In genomic region chr10:118870467-118871243, GRCh38 we compare ENCODE assay signal across 10 cellular contexts.
DNase-seq lines count a peak whose midpoint lies in the region; TF ChIP-seq lines count a peak whose summit lies in the region.
"Had no signal": no experiment of that assay in that cellular context is flagged by ENCODE, and none has a peak within 500 bp of the region (broad histone marks: within the 10 kb centered on the region; RNA-seq: fewer than 3 reads in every experiment).

No MANE protein-coding gene starts in this region.

- peaks cover 9% of the 10 kb centered on the region for H3K4me1 ChIP-seq in neural progenitor cell

- peaks cover 29% of the 10 kb centered on the region for H3K4me1 Mint-ChIP-seq in neural progenitor cell

- H3K9me3 ChIP-seq in neural progenitor cell (ENCODE audit: low read depth), result no peaks in the 10 kb centered on the region
- H3K9me3 ChIP-seq: Peyer's patch had no signal

- no peak overlapping the region for H3K4me2 ChIP-seq in neural progenitor cell

- no peaks in the 10 kb centered on the region for H3K36me3 Mint-ChIP-seq in neural progenitor cell

- H3K9ac ChIP-seq in neural progenitor cell, result no peak overlapping the region

- H3K4me3 ChIP-seq in neural progenitor cell (no peak overlapping the region), H7 (ENCODE audit: insufficient read depth, low read depth, low read length) (no peak overlapping the region)
- H3K4me3 ChIP-seq: Peyer's patch had no signal

- TF ChIP-seq CTCF in neural progenitor cell (IDR thresholded peaks at IDR 0.05) (no peak), GM10248 (IDR thresholded peaks at IDR 0.05; ENCODE audit: control extremely low read depth, extremely low read depth, low read depth, missing control alignments) (no peak)

- no peak overlapping the region for H3K27ac Mint-ChIP-seq in neural progenitor cell

- POLR2A ChIA-PET in GM10248 (lab: Yijun Ruan, JAX), result no interaction called here

- peak; percentile 82 for DNase-seq in Daoy (ENCODE audit: low read depth)
- peak; percentile 59 for DNase-seq in OCI-M1 (lab: John Stamatoyannopoulos, UW)
- peak; percentile 88 for DNase-seq in fibroblast of gingiva (ENCODE audit: low read depth)
- DNase-seq in neural progenitor cell (ENCODE audit: low spot score), result peak; percentile 12
- no peak for DNase-seq in GM10248 (ENCODE audit: extremely low spot score)
- DNase-seq in KG1 (lab: John Stamatoyannopoulos, UW), result no peak
- DNase-seq in H7, result no peak
- DNase-seq in NCI-H1694 (lab: John Stamatoyannopoulos, UW), result no peak
- DNase-seq: effector CD8-positive, alpha-beta T cell; Peyer's patch had no signal

- no peaks in the 10 kb centered on the region for H3F3A ChIP-seq in neural progenitor cell (ENCODE audit: low read depth)

- H3K27ac ChIP-seq in neural progenitor cell, result no peak overlapping the region

- H4K20me1 ChIP-seq in neural progenitor cell (ENCODE audit: low read depth), result no peaks in the 10 kb centered on the region

- H3K79me2 ChIP-seq in neural progenitor cell (ENCODE audit: low read depth), result no peaks in the 10 kb centered on the region

- CTCF ChIA-PET in GM10248 (lab: Yijun Ruan, JAX), result no interaction called here

- no peak overlapping the region for H3K4me3 Mint-ChIP-seq in neural progenitor cell

- no peaks in the 10 kb centered on the region for H3K36me3 ChIP-seq in neural progenitor cell
- no peaks in the 10 kb centered on the region for H3K36me3 ChIP-seq in H7 (replicated peaks; ENCODE audit: control insufficient read depth, insufficient read depth, low read length)
- H3K36me3 ChIP-seq: Peyer's patch had no signal

- no peaks in the 10 kb centered on the region for H3K9me3 Mint-ChIP-seq in neural progenitor cell

- peak overlapping the region; percentile 59 for H2AFZ ChIP-seq in neural progenitor cell (replicated peaks)

- peaks cover 2% of the 10 kb centered on the region for H3K27me3 Mint-ChIP-seq in neural progenitor cell (ENCODE audit: insufficient read depth, low read depth)

- H3K27me3 ChIP-seq in neural progenitor cell, result no peaks in the 10 kb centered on the region
- H3K27me3 ChIP-seq in H7 (ENCODE audit: control insufficient read depth, insufficient read depth, low read length), result no peaks in the 10 kb centered on the region
- H3K27me3 ChIP-seq: Peyer's patch had no signal

Comparison
In these comparisons a context has a peak if more than half of its experiments do, and no peak if none do; other contexts are left out.
1. DNase-seq: peak in Daoy (single experiment), OCI-M1 (single experiment), fibroblast of gingiva (single experiment) and neural progenitor cell (single experiment); none in GM10248 (single experiment), KG1 (single experiment), H7 (single experiment) and NCI-H1694 (single experiment).